ENCODE assay signal across 17 cellular contexts in genomic region chr5:134489227-134489944, GRCh38.
"Had no signal": no experiment of that assay in that cellular context is flagged by ENCODE, and none has a peak within 500 bp of the region (broad histone marks: within the 10 kb centered on the region; RNA-seq: fewer than 3 reads in every experiment).

No MANE protein-coding gene starts in this region.

- ATAC-seq: activated naive CD8-positive, alpha-beta T cell treated with anti-CD3 and anti-CD28 coated beads, Interleukin-2, amount 50 U/mL, for 24 hours; heart right ventricle; left colon; natural killer cell had no signal

- DNase-seq: activated CD4-positive, alpha-beta T cell treated with anti-CD3 and anti-CD28 coated beads for 4 hours; activated CD4-positive, alpha-beta T cell treated with anti-CD3 and anti-CD28 coated beads, Interleukin-2, amount 50 U/mL, for 48 hours; activated CD8-positive, alpha-beta memory T cell treated with anti-CD3 and anti-CD28 coated beads, Interleukin-2, amount 50 U/mL, for 4 hours; activated naive CD8-positive, alpha-beta T cell treated with anti-CD3 and anti-CD28 coated beads, Interleukin-2, amount 50 U/mL, for 24 hours; activated T-cell treated with anti-CD3 and anti-CD28 coated beads, Interleukin-2, amount 50 U/mL, for 24 hours; amygdala; central memory CD4-positive, alpha-beta T cell; esophagus squamous epithelium; foreskin melanocyte; heart right ventricle; left colon; natural killer cell; stimulated activated naive CD4-positive, alpha-beta T cell; T1000; testis; transverse colon; uterus had no signal
